ENCODE assay signal across 14 cellular contexts in genomic region chr12:49518914-49519573, GRCh38. TPM values are rescaled to one million over a fixed set of nuclear protein-coding genes. Genes with fewer than 3 reads are reported as not detected.
DNase-seq lines count a peak whose midpoint lies in the region; ATAC-seq, FAIRE-seq and TF ChIP-seq lines count a peak whose summit lies in the region.
"Had no signal": no experiment of that assay in that cellular context is flagged by ENCODE, and none has a peak within 500 bp of the region (broad histone marks: within the 10 kb centered on the region; RNA-seq: fewer than 3 reads in every experiment).

No MANE protein-coding gene starts in this region.

- H3K27ac Mint-ChIP-seq in activated CD8-positive, alpha-beta T cell treated with anti-CD3 and anti-CD28 coated beads for 36 hours, result peak overlapping the region; percentile 18
- H3K27ac Mint-ChIP-seq in activated CD8-positive, alpha-beta T cell treated with anti-CD3 and anti-CD28 coated beads, Interleukin-2, amount 10 ng/mL, durations not matched to agents 7 days and 5 days, result no peak overlapping the region
- peak overlapping the region; percentile 62 for H3K27ac Mint-ChIP-seq in stimulated activated memory B cell treated with anti-CD40 and anti-IgM and Interleukin-4, amounts not matched to agents 10 μg/mL and 1 μg/mL and 100 μg/mL, for 72 hours
- H3K27ac Mint-ChIP-seq in CD14-positive monocyte, result no peak overlapping the region
- H3K27ac Mint-ChIP-seq: memory B cell had no signal

- no peak overlapping the region for H2AFZ ChIP-seq in SK-N-SH (ENCODE audit: low read depth)

- H3K27ac ChIP-seq in SK-N-SH (ENCODE audit: low read depth in 2 of 2, low read length in 1 of 2), result peak overlapping the region in 1 of 2 experiments; percentile 53; a peak in 2 of 4 replicates
- H3K27ac ChIP-seq: epithelial cell of prostate had no signal

- no peak overlapping the region for H3K4me2 ChIP-seq in SK-N-SH
- H3K4me2 ChIP-seq: smooth muscle cell had no signal

- no peaks in the 10 kb centered on the region for H3K9me3 ChIP-seq in SK-N-SH

- CTCF ChIA-PET in activated CD8-positive, alpha-beta T cell treated with anti-CD3 and anti-CD28 coated beads for 36 hours (lab: Charles Lee), result interaction anchor here (0.8 to 11.9 kb wide), 7 partner anchors 8 to 181 kb away, joined by 3 to 366 read pairs (median 3); no protein-coding TSS in a partner anchor
- CTCF ChIA-PET in activated CD8-positive, alpha-beta T cell treated with anti-CD3 and anti-CD28 coated beads, Interleukin-2, amount 10 ng/mL, durations not matched to agents 7 days and 5 days (lab: Charles Lee), result interaction anchor here (1.7 to 10.4 kb wide), 2 partner anchors 159 to 171 kb away, joined by 5 to 393 read pairs; no protein-coding TSS in a partner anchor
- CTCF ChIA-PET in SK-N-SH (lab: Yijun Ruan, JAX), result interaction anchor here (1.6 to 26.5 kb wide), 4 partner anchors 34 to 230 kb away, joined by 4 to 617 read pairs (median 39); partner anchors contain the start of genes DNAJC22 and SPATS2

- FAIRE-seq in HTR-8/SVneo (lab: Jason Lieb, UNC), result no peak

- POLR2A ChIA-PET in activated CD8-positive, alpha-beta T cell treated with anti-CD3 and anti-CD28 coated beads for 36 hours (lab: Charles Lee), result interaction anchor here (1.0 kb wide), 1 partner anchor 152 kb away, joined by 3 read pairs; the partner anchor contains the start of gene SPATS2
- POLR2A ChIA-PET in activated CD8-positive, alpha-beta T cell treated with anti-CD3 and anti-CD28 coated beads, Interleukin-2, amount 10 ng/mL, durations not matched to agents 7 days and 5 days (lab: Charles Lee), result interaction anchor here (0.6 to 0.7 kb wide), 2 partner anchors 18 to 109 kb away, joined by 3 to 4 read pairs; no protein-coding TSS in a partner anchor
- POLR2A ChIA-PET in SK-N-SH (lab: Yijun Ruan, JAX), result no interaction called here

- peaks cover 0 to 21% of the 10 kb centered on the region in 2 experiments; a peak in 2 of 4 replicates for H3K4me1 ChIP-seq in SK-N-SH (ENCODE audit: control insufficient read depth in 1 of 2, insufficient read depth in 2 of 2, low read depth in 1 of 2, low read length in 1 of 2)

- DNase-seq in activated CD8-positive, alpha-beta T cell treated with anti-CD3 and anti-CD28 coated beads for 36 hours, result no peak
- DNase-seq in activated CD8-positive, alpha-beta T cell treated with anti-CD3 and anti-CD28 coated beads, Interleukin-2, amount 10 ng/mL, durations not matched to agents 7 days and 5 days, result no peak
- DNase-seq in SK-N-SH (no peak), fibroblast of peridontal ligament (ENCODE audit: extremely low read depth) (peak; percentile 30), HTR-8/SVneo (ENCODE audit: insufficient read length, low spot score) (no peak), CD14-positive monocyte (ENCODE audit: low spot score) (no peak), HK-2 (ENCODE audit: unreplicated experiment) (no peak)
- DNase-seq: activated naive CD4-positive, alpha-beta T cell treated with anti-CD3 and anti-CD28 coated beads, Interleukin-2, amount 50 U/mL, for 16 hours; NCI-H2107; substantia nigra had no signal

- no peak for TF ChIP-seq CTCF in activated CD8-positive, alpha-beta T cell treated with anti-CD3 and anti-CD28 coated beads for 36 hours (IDR thresholded peaks at IDR 0.05)
- TF ChIP-seq CTCF in SK-N-SH (IDR thresholded peaks at IDR 0.05), result no peak
- TF ChIP-seq CTCF in CD14-positive monocyte (IDR thresholded peaks at IDR 0.05), result no peak

- peak overlapping the region; percentile 7 for H3K4me3 Mint-ChIP-seq in activated CD8-positive, alpha-beta T cell treated with anti-CD3 and anti-CD28 coated beads for 36 hours
- H3K4me3 Mint-ChIP-seq in activated CD8-positive, alpha-beta T cell treated with anti-CD3 and anti-CD28 coated beads, Interleukin-2, amount 10 ng/mL, durations not matched to agents 7 days and 5 days, result no peak overlapping the region
- no peak overlapping the region for H3K4me3 Mint-ChIP-seq in stimulated activated memory B cell treated with anti-CD40 and anti-IgM and Interleukin-4, amounts not matched to agents 10 μg/mL and 1 μg/mL and 100 μg/mL, for 72 hours
- H3K4me3 Mint-ChIP-seq in CD14-positive monocyte, result no peak overlapping the region
- H3K4me3 Mint-ChIP-seq: memory B cell had no signal

- H3K27me3 ChIP-seq in SK-N-SH (ENCODE audit: insufficient read depth), result no peaks in the 10 kb centered on the region

- WGBS in SK-N-SH (ENCODE audit: low lambda C conversion rate), result 58% methylated on average over 2 of the region's 2 CpGs

- intact Hi-C loops in activated CD8-positive, alpha-beta T cell treated with anti-CD3 and anti-CD28 coated beads for 36 hours (cut with micrococcal nuclease), result no loop called here
- intact Hi-C loops in CD14-positive monocyte (cut with micrococcal nuclease), result loop anchor here (10.0 kb wide), 1 partner anchor 224 kb away; the partner anchor contains the start of gene PRPH (in 2 of the 2)

- peaks cover 59 to 72% of the 10 kb centered on the region in 2 experiments for H3K36me3 ChIP-seq in SK-N-SH (replicated peaks in 1 of 2; ENCODE audit: control insufficient read depth in 1 of 2, insufficient read depth in 2 of 2, low read length in 1 of 2)

- H4K20me1 ChIP-seq in SK-N-SH (ENCODE audit: insufficient read depth), result no peaks in the 10 kb centered on the region

- peak; percentile 74 for ATAC-seq in activated CD8-positive, alpha-beta T cell treated with anti-CD3 and anti-CD28 coated beads for 36 hours
- ATAC-seq in activated CD8-positive, alpha-beta T cell treated with anti-CD3 and anti-CD28 coated beads, Interleukin-2, amount 10 ng/mL, durations not matched to agents 7 days and 5 days, result no peak
- ATAC-seq in stimulated activated memory B cell treated with anti-CD40 and anti-IgM and Interleukin-4, amounts not matched to agents 10 μg/mL and 1 μg/mL and 100 μg/mL, for 72 hours, result peak; percentile 54

- peaks cover 32% of the 10 kb centered on the region for H3F3A ChIP-seq in SK-N-SH (replicated peaks; ENCODE audit: insufficient read depth)

- no peaks in the 10 kb centered on the region for H3K27me3 Mint-ChIP-seq in activated CD8-positive, alpha-beta T cell treated with anti-CD3 and anti-CD28 coated beads for 36 hours
- H3K27me3 Mint-ChIP-seq in activated CD8-positive, alpha-beta T cell treated with anti-CD3 and anti-CD28 coated beads, Interleukin-2, amount 10 ng/mL, durations not matched to agents 7 days and 5 days (ENCODE audit: low read depth), result no peaks in the 10 kb centered on the region
- no peaks in the 10 kb centered on the region for H3K27me3 Mint-ChIP-seq in stimulated activated memory B cell treated with anti-CD40 and anti-IgM and Interleukin-4, amounts not matched to agents 10 μg/mL and 1 μg/mL and 100 μg/mL, for 72 hours
- no peaks in the 10 kb centered on the region for H3K27me3 Mint-ChIP-seq in CD14-positive monocyte (ENCODE audit: low read depth in 3 of 3)
- H3K27me3 Mint-ChIP-seq: memory B cell had no signal

- H3K4me3 ChIP-seq in SK-N-SH (ENCODE audit: low read depth in 2 of 2, low read length in 1 of 2), result no peak overlapping the region
- H3K4me3 ChIP-seq: smooth muscle cell had no signal

- H3K9ac ChIP-seq in SK-N-SH, result no peak overlapping the region

- peaks cover 11% of the 10 kb centered on the region; the same call in 1 of the 2 replicates for H3K79me2 ChIP-seq in SK-N-SH (ENCODE audit: insufficient read depth)

- H3K36me3 Mint-ChIP-seq in activated CD8-positive, alpha-beta T cell treated with anti-CD3 and anti-CD28 coated beads for 36 hours (ENCODE audit: low read depth), result no peaks in the 10 kb centered on the region
- no peaks in the 10 kb centered on the region for H3K36me3 Mint-ChIP-seq in activated CD8-positive, alpha-beta T cell treated with anti-CD3 and anti-CD28 coated beads, Interleukin-2, amount 10 ng/mL, durations not matched to agents 7 days and 5 days (ENCODE audit: low read depth)
- peaks cover 16% of the 10 kb centered on the region for H3K36me3 Mint-ChIP-seq in stimulated activated memory B cell treated with anti-CD40 and anti-IgM and Interleukin-4, amounts not matched to agents 10 μg/mL and 1 μg/mL and 100 μg/mL, for 72 hours
- H3K36me3 Mint-ChIP-seq in CD14-positive monocyte, result peaks cover 6 to 11% of the 10 kb centered on the region in 2 donors

- peaks cover 11% of the 10 kb centered on the region for H3K4me1 Mint-ChIP-seq in activated CD8-positive, alpha-beta T cell treated with anti-CD3 and anti-CD28 coated beads for 36 hours (ENCODE audit: low read depth)
- no peaks in the 10 kb centered on the region for H3K4me1 Mint-ChIP-seq in activated CD8-positive, alpha-beta T cell treated with anti-CD3 and anti-CD28 coated beads, Interleukin-2, amount 10 ng/mL, durations not matched to agents 7 days and 5 days (ENCODE audit: low read depth)
- peaks cover 26% of the 10 kb centered on the region for H3K4me1 Mint-ChIP-seq in stimulated activated memory B cell treated with anti-CD40 and anti-IgM and Interleukin-4, amounts not matched to agents 10 μg/mL and 1 μg/mL and 100 μg/mL, for 72 hours
- no peaks in the 10 kb centered on the region for H3K4me1 Mint-ChIP-seq in CD14-positive monocyte

- no peaks in the 10 kb centered on the region for H3K9me2 ChIP-seq in SK-N-SH

- no peaks in the 10 kb centered on the region for H3K9me3 Mint-ChIP-seq in activated CD8-positive, alpha-beta T cell treated with anti-CD3 and anti-CD28 coated beads for 36 hours
- no peaks in the 10 kb centered on the region for H3K9me3 Mint-ChIP-seq in activated CD8-positive, alpha-beta T cell treated with anti-CD3 and anti-CD28 coated beads, Interleukin-2, amount 10 ng/mL, durations not matched to agents 7 days and 5 days (ENCODE audit: insufficient read depth)
- H3K9me3 Mint-ChIP-seq in stimulated activated memory B cell treated with anti-CD40 and anti-IgM and Interleukin-4, amounts not matched to agents 10 μg/mL and 1 μg/mL and 100 μg/mL, for 72 hours, result no peaks in the 10 kb centered on the region
- H3K9me3 Mint-ChIP-seq in CD14-positive monocyte, result no peaks in the 10 kb centered on the region
- H3K9me3 Mint-ChIP-seq: memory B cell had no signal

- no peak for TF ChIP-seq EP300 in SK-N-SH (IDR thresholded peaks at IDR 0.05; ENCODE audit: borderline replicate concordance in 1 of 2, low read depth in 1 of 2, low read length in 1 of 2)

- no peak for TF ChIP-seq RAD21 in SK-N-SH (IDR thresholded peaks at IDR 0.05; ENCODE audit: low read length)

RNA-seq across cellular contexts. Expression of gene KCNH3, which starts 19.8 kb away (rescaled TPM):
- 1 to 10 TPM; 8.0 to 9.1 TPM for total RNA-seq in activated CD8-positive, alpha-beta T cell treated with anti-CD3 and anti-CD28 coated beads for 36 hours
- 1 to 10 TPM; 5.1 to 5.3 TPM for total RNA-seq in activated CD8-positive, alpha-beta T cell treated with anti-CD3 and anti-CD28 coated beads, Interleukin-2, amount 10 ng/mL, durations not matched to agents 7 days and 5 days
- polyA plus RNA-seq in SK-N-SH (2012; rRNA removed) (3.2 and 3.7 TPM in 2 replicates), CD14-positive monocyte (1 to 10 TPM; 1.3 to 3.3 TPM)
- polyA plus RNA-seq in SK-N-SH (2012; cell fraction: cytosol; rRNA removed), result 1.0 and 1.8 TPM in 2 replicates
- 14.3 and 17.0 TPM in 2 replicates for polyA plus RNA-seq in SK-N-SH (2012; cell fraction: nucleus; rRNA removed)

RNA-seq across cellular contexts. Expression of gene MCRS1, which starts 48.9 kb away (rescaled TPM):
- total RNA-seq in activated CD8-positive, alpha-beta T cell treated with anti-CD3 and anti-CD28 coated beads for 36 hours, result 10 to 100 TPM; 57.1 to 61.1 TPM
- total RNA-seq in activated CD8-positive, alpha-beta T cell treated with anti-CD3 and anti-CD28 coated beads, Interleukin-2, amount 10 ng/mL, durations not matched to agents 7 days and 5 days, result 10 to 100 TPM; 85.9 to 86.1 TPM
- polyA plus RNA-seq in SK-N-SH (2012; rRNA removed) (103 and 107 TPM in 2 replicates), CD14-positive monocyte (10 to 100 TPM; 50.3 to 52.3 TPM)
- 50.0 and 75.2 TPM in 2 replicates for polyA plus RNA-seq in SK-N-SH (2012; cell fraction: cytosol; rRNA removed)
- polyA plus RNA-seq in SK-N-SH (2012; cell fraction: nucleus; rRNA removed), result 200 and 202 TPM in 2 replicates

Comparison
In these comparisons a context has a peak if more than half of its experiments do, and no peak if none do; other contexts are left out.
1. H3K27ac Mint-ChIP-seq: peak in activated CD8-positive, alpha-beta T cell treated with anti-CD3 and anti-CD28 coated beads for 36 hours (single experiment) and stimulated activated memory B cell treated with anti-CD40 and anti-IgM and Interleukin-4, amounts not matched to agents 10 μg/mL and 1 μg/mL and 100 μg/mL, for 72 hours (single experiment); none in activated CD8-positive, alpha-beta T cell treated with anti-CD3 and anti-CD28 coated beads, Interleukin-2, amount 10 ng/mL, durations not matched to agents 7 days and 5 days (single experiment) and CD14-positive monocyte (0 of 7).